ENCODE assay signal across 21 cellular contexts in genomic region chr15:35038655-35039534, GRCh38. TPM values are rescaled to one million over a fixed set of nuclear protein-coding genes. Genes with fewer than 3 reads are reported as not detected.
DNase-seq lines count a peak whose midpoint lies in the region; ATAC-seq and TF ChIP-seq lines count a peak whose summit lies in the region.
"Had no signal": no experiment of that assay in that cellular context is flagged by ENCODE, and none has a peak within 500 bp of the region (broad histone marks: within the 10 kb centered on the region; RNA-seq: fewer than 3 reads in every experiment).

No MANE protein-coding gene starts in this region.

- no peaks in the 10 kb centered on the region for H3K9me3 ChIP-seq in neutrophil
- H3K9me3 ChIP-seq: BLaER1 treated with 17β-estradiol and CSF1 and Interleukin-3, amounts not matched to agents 10 nM and 100 nM; gastroesophageal sphincter; right atrium auricular region had no signal

- H3K4me3 ChIP-seq in cardiac fibroblast (replicated peaks in 1 of 2; ENCODE audit: low read depth in 2 of 2, low read length in 2 of 2) (no peak overlapping the region), neutrophil (ENCODE audit: low read depth in 1 of 2, low read length in 1 of 2) (peak overlapping the region; percentile 24 to 44)
- H3K4me3 ChIP-seq: BLaER1 treated with 17β-estradiol and CSF1 and Interleukin-3, amounts not matched to agents 10 nM and 100 nM; gastroesophageal sphincter; right atrium auricular region had no signal

- H3K36me3 Mint-ChIP-seq in CD14-positive monocyte: no peaks in the 10 kb centered on the region
- H3K36me3 Mint-ChIP-seq: stimulated activated effector memory CD8-positive, alpha-beta T cell treated with anti-CD3 and anti-CD28 coated beads, Interleukin-12 subunit alpha, Interleukin-12 subunit beta, amount 100 ng/mL, for 72 hours had no signal

- H3K27me3 ChIP-seq in neutrophil: no peaks in the 10 kb centered on the region
- H3K27me3 ChIP-seq: BLaER1 treated with 17β-estradiol and CSF1 and Interleukin-3, amounts not matched to agents 10 nM and 100 nM; gastroesophageal sphincter; right atrium auricular region had no signal

- no peaks in the 10 kb centered on the region for H3K9me3 Mint-ChIP-seq in CD14-positive monocyte
- H3K9me3 Mint-ChIP-seq: activated naive CD8-positive, alpha-beta T cell treated with anti-CD3 and anti-CD28 coated beads, Interleukin-2, amount 50 U/mL, for 24 hours; stimulated activated effector memory CD8-positive, alpha-beta T cell treated with anti-CD3 and anti-CD28 coated beads, Interleukin-12 subunit alpha, Interleukin-12 subunit beta, amount 100 ng/mL, for 72 hours had no signal

- H3K4me1 Mint-ChIP-seq in CD14-positive monocyte: peaks cover 38% of the 10 kb centered on the region
- H3K4me1 Mint-ChIP-seq: stimulated activated effector memory CD8-positive, alpha-beta T cell treated with anti-CD3 and anti-CD28 coated beads, Interleukin-12 subunit alpha, Interleukin-12 subunit beta, amount 100 ng/mL, for 72 hours had no signal

- DNase-seq in CD14-positive monocyte (ENCODE audit: low spot score): no peak
- DNase-seq in M059J (ENCODE audit: low read depth): peak; percentile 20
- DNase-seq in cardiac fibroblast (ENCODE audit: low read depth in 2 of 2): peak; percentile 53 to 64
- DNase-seq in activated CD4-positive, alpha-beta T cell treated with anti-CD3 and anti-CD28 coated beads for 1 hour: no peak
- DNase-seq in activated CD4-positive, alpha-beta T cell treated with anti-CD3 and anti-CD28 coated beads, Interleukin-2, amount 50 U/mL, for 1 hour: no peak
- DNase-seq in activated naive CD4-positive, alpha-beta T cell (lab: John Stamatoyannopoulos, UW): no peak
- DNase-seq: activated naive CD8-positive, alpha-beta T cell treated with anti-CD3 and anti-CD28 coated beads, Interleukin-2, amount 50 U/mL, for 24 hours; activated T-cell treated with anti-CD3 and anti-CD28 coated beads, Interleukin-2, amount 50 U/mL, for 1 hour; DMS79 treated with DMSO at 0.1 percent for 48 hours; NCI-H2171 treated with DMSO at 0.1 percent for 48 hours; stimulated activated CD4-positive, alpha-beta T cell treated with anti-CD3 and anti-CD28 coated beads, Interleukin-4, amount 100 ng/mL, for 1 hour; SW 1271 had no signal

- peaks cover 45 to 57% of the 10 kb centered on the region in 2 experiments for H3K4me1 ChIP-seq in neutrophil (ENCODE audit: control insufficient read depth in 1 of 2, insufficient read depth in 1 of 2, low read depth in 1 of 2, low read length in 1 of 2)
- H3K4me1 ChIP-seq: gastroesophageal sphincter, right atrium auricular region had no signal

- H3K27ac Mint-ChIP-seq in CD14-positive monocyte: peak overlapping the region; percentile 52 to 87 (median 78)
- H3K27ac Mint-ChIP-seq: activated naive CD8-positive, alpha-beta T cell treated with anti-CD3 and anti-CD28 coated beads, Interleukin-2, amount 50 U/mL, for 24 hours; stimulated activated effector memory CD8-positive, alpha-beta T cell treated with anti-CD3 and anti-CD28 coated beads, Interleukin-12 subunit alpha, Interleukin-12 subunit beta, amount 100 ng/mL, for 72 hours had no signal

- ATAC-seq in HG03159 (IDR thresholded peaks at IDR 0.05; ENCODE audit: unreplicated experiment): no peak
- ATAC-seq: activated CD4-positive, CD25-positive, alpha-beta regulatory T cell treated with anti-CD3 and anti-CD28 coated beads, Interleukin-2, amount 50 U/mL, for 24 hours; activated naive CD8-positive, alpha-beta T cell treated with anti-CD3 and anti-CD28 coated beads, Interleukin-2, amount 50 U/mL, for 24 hours; gastroesophageal sphincter; stimulated activated effector memory CD8-positive, alpha-beta T cell treated with anti-CD3 and anti-CD28 coated beads, Interleukin-12 subunit alpha, Interleukin-12 subunit beta, amount 100 ng/mL, for 72 hours had no signal

- H3K36me3 ChIP-seq in neutrophil: no peaks in the 10 kb centered on the region
- H3K36me3 ChIP-seq: BLaER1 treated with 17β-estradiol and CSF1 and Interleukin-3, amounts not matched to agents 10 nM and 100 nM; gastroesophageal sphincter; right atrium auricular region had no signal

- peak overlapping the region; percentile 64 for H3K27ac ChIP-seq in neutrophil
- H3K27ac ChIP-seq: BLaER1 treated with 17β-estradiol and CSF1 and Interleukin-3, amounts not matched to agents 10 nM and 100 nM; gastroesophageal sphincter; right atrium auricular region had no signal

- H3K27me3 Mint-ChIP-seq in CD14-positive monocyte (ENCODE audit: low read depth in 3 of 3): no peaks in the 10 kb centered on the region

- H3K4me3 Mint-ChIP-seq in CD14-positive monocyte: peak overlapping the region; percentile 0 to 72
- H3K4me3 Mint-ChIP-seq: activated naive CD8-positive, alpha-beta T cell treated with anti-CD3 and anti-CD28 coated beads, Interleukin-2, amount 50 U/mL, for 24 hours; stimulated activated effector memory CD8-positive, alpha-beta T cell treated with anti-CD3 and anti-CD28 coated beads, Interleukin-12 subunit alpha, Interleukin-12 subunit beta, amount 100 ng/mL, for 72 hours had no signal

- no peak for TF ChIP-seq CTCF in CD14-positive monocyte (IDR thresholded peaks at IDR 0.05)
- no peak for TF ChIP-seq CTCF in cardiac fibroblast (IDR thresholded peaks at IDR 0.05; ENCODE audit: low read depth, low read length)
- TF ChIP-seq CTCF in neutrophil (IDR thresholded peaks at IDR 0.05): no peak

- intact Hi-C loops in CD14-positive monocyte (cut with micrococcal nuclease): no loop called here

RNA-seq across cellular contexts. Expression of gene NANOGP8, which starts 46.2 kb away (rescaled TPM):
- not detected for polyA plus RNA-seq in CD14-positive monocyte
- not detected in 2 replicates for total RNA-seq in M059J (2014; rRNA removed; shearing (Covaris generic))
- total RNA-seq: dermis microvascular lymphatic vessel endothelial cell had no signal
- polyA plus RNA-seq: urinary bladder had no signal

RNA-seq across cellular contexts. Expression of gene ZNF770, which starts 50.8 kb away (rescaled TPM):
- 10 to 100 TPM; 28.1 to 51.7 TPM for polyA plus RNA-seq in CD14-positive monocyte
- total RNA-seq in M059J (2014; rRNA removed; shearing (Covaris generic)): 13.9 and 18.0 TPM in 2 replicates

Comparison
In these comparisons a context has a peak if more than half of its experiments do, and no peak if none do; other contexts are left out.
1. DNase-seq: peak in M059J (single experiment) and cardiac fibroblast (2 of 2); none in CD14-positive monocyte (single experiment), activated CD4-positive, alpha-beta T cell treated with anti-CD3 and anti-CD28 coated beads for 1 hour (single experiment), activated CD4-positive, alpha-beta T cell treated with anti-CD3 and anti-CD28 coated beads, Interleukin-2, amount 50 U/mL, for 1 hour (single experiment) and activated naive CD4-positive, alpha-beta T cell (0 of 4).
2. H3K4me3 ChIP-seq: peak in neutrophil (2 of 2); none in cardiac fibroblast (0 of 2).